In the genomic region with DNA sequence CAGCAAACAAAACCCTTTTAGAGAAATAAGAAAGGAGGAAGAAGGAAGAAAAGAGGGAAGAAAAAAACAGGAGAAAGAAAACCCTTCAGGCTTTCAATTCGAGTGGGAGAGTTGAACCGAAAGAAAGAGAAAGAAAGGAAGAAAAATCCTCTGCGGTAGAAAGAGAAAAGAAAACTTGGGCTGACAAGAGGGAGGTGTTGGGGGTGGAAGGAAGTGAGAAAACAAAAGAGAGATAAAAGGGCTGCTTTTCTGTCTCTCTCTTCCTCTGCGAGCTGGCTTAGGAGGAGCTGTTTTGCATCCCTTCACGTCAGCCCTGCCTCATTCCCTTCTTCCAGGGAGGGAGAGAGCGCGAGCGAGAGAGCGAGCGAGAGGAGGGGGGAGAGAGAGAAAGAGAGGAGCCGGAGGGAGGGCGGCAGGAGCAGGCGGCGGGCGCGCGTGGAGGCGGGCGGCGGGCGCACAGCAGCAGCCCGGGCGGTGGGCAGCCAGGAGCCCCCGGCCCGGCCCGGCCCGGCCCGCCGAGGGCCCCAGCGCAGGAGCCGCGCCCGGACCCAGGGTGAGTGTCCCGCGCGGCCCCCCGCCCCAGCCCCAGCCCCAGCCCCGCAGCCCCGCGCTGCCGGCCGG, we compare ENCODE assay signal across 7 cellular contexts. TPM values are rescaled to one million over a fixed set of nuclear protein-coding genes. Genes with fewer than 3 reads are reported as not detected.
A peak's percentile ranks its signal among the peaks of the same experiment; 100 is the strongest.
DNase-seq lines count a peak whose midpoint lies in the region; ATAC-seq lines count a peak whose summit lies in the region.

A gene with protein sequence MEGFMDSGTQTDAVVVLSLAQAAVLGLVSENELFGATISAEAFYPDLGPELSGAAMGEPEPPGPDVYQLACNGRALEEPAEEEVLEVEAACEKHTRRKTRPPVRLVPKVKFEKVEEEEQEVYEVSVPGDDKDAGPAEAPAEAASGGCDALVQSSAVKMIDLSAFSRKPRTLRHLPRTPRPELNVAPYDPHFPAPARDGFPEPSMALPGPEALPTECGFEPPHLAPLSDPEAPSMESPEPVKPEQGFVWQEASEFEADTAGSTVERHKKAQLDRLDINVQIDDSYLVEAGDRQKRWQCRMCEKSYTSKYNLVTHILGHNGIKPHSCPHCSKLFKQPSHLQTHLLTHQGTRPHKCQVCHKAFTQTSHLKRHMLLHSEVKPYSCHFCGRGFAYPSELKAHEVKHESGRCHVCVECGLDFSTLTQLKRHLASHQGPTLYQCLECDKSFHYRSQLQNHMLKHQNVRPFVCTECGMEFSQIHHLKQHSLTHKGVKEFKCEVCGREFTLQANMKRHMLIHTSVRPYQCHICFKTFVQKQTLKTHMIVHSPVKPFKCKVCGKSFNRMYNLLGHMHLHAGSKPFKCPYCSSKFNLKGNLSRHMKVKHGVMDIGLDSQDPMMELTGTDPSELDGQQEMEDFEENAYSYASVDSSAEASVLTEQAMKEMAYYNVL (plus strand): TSS at position 263 of the 621 bp plus-strand sequence. CDS start 65,814 bp downstream, outside the sequence.

- H3K27me3 ChIP-seq in HAP-1 (ENCODE audit: low read depth): no peaks in the 10 kb centered on the region

- peaks cover 55% of the 10 kb centered on the region for H3K4me1 Mint-ChIP-seq in activated naive CD4-positive, alpha-beta T cell treated with anti-CD3 and anti-CD28 coated beads, Interleukin-2, amount 10 ng/mL, durations not matched to agents 7 days and 5 days
- H3K4me1 Mint-ChIP-seq in natural killer cell treated with Interleukin-12 subunit alpha and Interleukin-12 subunit beta and Interleukin-15 and Interleukin-18, amount 100 ng/mL, for 72 hours (ENCODE audit: low read depth in 2 of 2): peaks cover 39% of the 10 kb centered on the region in 2 donors

- no peaks in the 10 kb centered on the region for H3K9me3 ChIP-seq in HAP-1

- peak within 1 kb of the TSS; percentile 76 for H3K27ac ChIP-seq in urinary bladder (ENCODE audit: low read depth)

- peaks cover 25% of the 10 kb centered on the region for H3K27me3 Mint-ChIP-seq in activated naive CD4-positive, alpha-beta T cell treated with anti-CD3 and anti-CD28 coated beads, Interleukin-2, amount 10 ng/mL, durations not matched to agents 7 days and 5 days
- H3K27me3 Mint-ChIP-seq in natural killer cell treated with Interleukin-12 subunit alpha and Interleukin-12 subunit beta and Interleukin-15 and Interleukin-18, amount 100 ng/mL, for 72 hours: no peaks in the 10 kb centered on the region

- peak within 1 kb of the TSS; percentile 51 for H3K4me3 ChIP-seq in HAP-1
- H3K4me3 ChIP-seq in urinary bladder (ENCODE audit: low read depth, low read length): peak within 1 kb of the TSS; percentile 89

- H3K9me3 Mint-ChIP-seq in activated naive CD4-positive, alpha-beta T cell treated with anti-CD3 and anti-CD28 coated beads, Interleukin-2, amount 10 ng/mL, durations not matched to agents 7 days and 5 days: no peaks in the 10 kb centered on the region
- no peaks in the 10 kb centered on the region for H3K9me3 Mint-ChIP-seq in natural killer cell treated with Interleukin-12 subunit alpha and Interleukin-12 subunit beta and Interleukin-15 and Interleukin-18, amount 100 ng/mL, for 72 hours

- CTCF ChIA-PET in activated naive CD4-positive, alpha-beta T cell treated with anti-CD3 and anti-CD28 coated beads, Interleukin-2, amount 10 ng/mL, durations not matched to agents 7 days and 5 days (lab: Charles Lee): no interaction called here

- DNase-seq in GDM1 (lab: John Stamatoyannopoulos, UW) (peak; percentile 23), HAP-1 (ENCODE audit: low spot score in 2 of 2) (peak; percentile 47 to 71), NCI-H526 treated with DMSO at 0.1 percent for 48 hours (lab: John Stamatoyannopoulos, UW) (peak; percentile 45), foreskin melanocyte (peak; percentile 45)
- peak; percentile 62 for DNase-seq in activated naive CD4-positive, alpha-beta T cell treated with anti-CD3 and anti-CD28 coated beads, Interleukin-2, amount 10 ng/mL, durations not matched to agents 7 days and 5 days
- no peak for DNase-seq in natural killer cell treated with Interleukin-12 subunit alpha and Interleukin-12 subunit beta and Interleukin-15 and Interleukin-18, amount 100 ng/mL, for 72 hours (ENCODE audit: low spot score)

- H3K36me3 Mint-ChIP-seq in activated naive CD4-positive, alpha-beta T cell treated with anti-CD3 and anti-CD28 coated beads, Interleukin-2, amount 10 ng/mL, durations not matched to agents 7 days and 5 days: peaks cover 24% of the 10 kb centered on the region
- H3K36me3 Mint-ChIP-seq in natural killer cell treated with Interleukin-12 subunit alpha and Interleukin-12 subunit beta and Interleukin-15 and Interleukin-18, amount 100 ng/mL, for 72 hours: peaks cover 6% of the 10 kb centered on the region

- WGBS in urinary bladder: under 1% methylated on average over 36 of the region's 42 CpGs

- in situ Hi-C loops in HAP-1 (cut with MboI; ENCODE audit: low sequenced_read_pairs): no loop called here

- ATAC-seq in natural killer cell treated with Interleukin-12 subunit alpha and Interleukin-12 subunit beta and Interleukin-15 and Interleukin-18, amount 100 ng/mL, for 72 hours: peak in 1 of 2 donors; percentile 42

- H3K4me3 Mint-ChIP-seq in activated naive CD4-positive, alpha-beta T cell treated with anti-CD3 and anti-CD28 coated beads, Interleukin-2, amount 10 ng/mL, durations not matched to agents 7 days and 5 days: peak within 1 kb of the TSS; percentile 99
- peak within 1 kb of the TSS; percentile 94 for H3K4me3 Mint-ChIP-seq in natural killer cell treated with Interleukin-12 subunit alpha and Interleukin-12 subunit beta and Interleukin-15 and Interleukin-18, amount 100 ng/mL, for 72 hours

- peaks cover 27% of the 10 kb centered on the region for H3K4me1 ChIP-seq in HAP-1
- no peaks in the 10 kb centered on the region for H3K4me1 ChIP-seq in urinary bladder (ENCODE audit: insufficient read depth)

- H3K27ac Mint-ChIP-seq in activated naive CD4-positive, alpha-beta T cell treated with anti-CD3 and anti-CD28 coated beads, Interleukin-2, amount 10 ng/mL, durations not matched to agents 7 days and 5 days: peak within 1 kb of the TSS; percentile 97
- H3K27ac Mint-ChIP-seq in natural killer cell treated with Interleukin-12 subunit alpha and Interleukin-12 subunit beta and Interleukin-15 and Interleukin-18, amount 100 ng/mL, for 72 hours: peak within 1 kb of the TSS; percentile 84 to 96

- H3K36me3 ChIP-seq in HAP-1 (replicated peaks) (no peaks in the 10 kb centered on the region), urinary bladder (ENCODE audit: insufficient read depth) (no peaks in the 10 kb centered on the region)

RNA-seq across cellular contexts. Expression of the gene that starts here (rescaled TPM):
- total RNA-seq in natural killer cell treated with Interleukin-12 subunit alpha and Interleukin-12 subunit beta and Interleukin-15 and Interleukin-18, amount 100 ng/mL, for 72 hours: 10 to 100 TPM; 26.6 to 32.6 TPM
- total RNA-seq in urinary bladder: 9.7 TPM
- 9.6 TPM for polyA plus RNA-seq in urinary bladder
